ENCODE assay signal across 8 cellular contexts in genomic region chr12:6285063-6285477, GRCh38. TPM values are rescaled to one million over a fixed set of nuclear protein-coding genes. Genes with fewer than 3 reads are reported as not detected.
DNase-seq lines count a peak whose midpoint lies in the region; ATAC-seq and TF ChIP-seq lines count a peak whose summit lies in the region.

No MANE protein-coding gene starts in this region.

- no peak overlapping the region for H3K27ac Mint-ChIP-seq in naive thymus-derived CD8-positive, alpha-beta T cell

- H3K9me3 Mint-ChIP-seq in naive thymus-derived CD8-positive, alpha-beta T cell: no peaks in the 10 kb centered on the region

- DNase-seq in EL (peak; percentile 77), HL-60 (ENCODE audit: low read depth in 1 of 2, low spot score in 1 of 2) (peak; percentile 35 to 51), NT2/D1 (ENCODE audit: low read depth, low spot score) (peak; percentile 92), epithelial cell of proximal tubule (ENCODE audit: low read depth) (no peak)
- peak; percentile 28 for DNase-seq in activated CD8-positive, alpha-beta memory T cell treated with anti-CD3 and anti-CD28 coated beads, Interleukin-2, amount 50 U/mL, for 24 hours (ENCODE audit: extremely low read depth)
- peak; percentile 41 to 80 (median 63) for DNase-seq in naive thymus-derived CD8-positive, alpha-beta T cell
- peak; percentile 68 for DNase-seq in stimulated activated naive CD8-positive, alpha-beta T cell treated with anti-CD3 and anti-CD28 coated beads, Interleukin-15, Interleukin-2, amounts not matched to agents 100 U/mL and 50 U/mL, for 24 hours

- TF ChIP-seq CTCF in HL-60 (IDR thresholded peaks at IDR 0.05; ENCODE audit: insufficient read depth, low read length) (peak; percentile 82), epithelial cell of proximal tubule (conservative IDR thresholded peaks at IDR 0.05; ENCODE audit: low read depth, low read length) (peak; percentile 94)

- peaks cover 7% of the 10 kb centered on the region; the same call in 1 of the 2 replicates for H3K9me3 ChIP-seq in NT2/D1 (ENCODE audit: insufficient read depth, low read length)

- H3K9ac ChIP-seq in NT2/D1 (ENCODE audit: insufficient read length, low read depth): no peak overlapping the region

- H3K4me3 Mint-ChIP-seq in naive thymus-derived CD8-positive, alpha-beta T cell: no peak overlapping the region

- ATAC-seq in naive thymus-derived CD8-positive, alpha-beta T cell: peak; percentile 77 to 96
- ATAC-seq in stimulated activated naive CD8-positive, alpha-beta T cell treated with anti-CD3 and anti-CD28 coated beads, Interleukin-15, Interleukin-2, amounts not matched to agents 100 U/mL and 50 U/mL, for 24 hours: peak; percentile 75
- no peak for ATAC-seq in HG03460 (IDR thresholded peaks at IDR 0.05; ENCODE audit: unreplicated experiment)

- no peak overlapping the region for H3K27ac ChIP-seq in HL-60 (replicated peaks)

- H3K4me3 ChIP-seq in HL-60 (replicated peaks; ENCODE audit: insufficient read depth, low read length): no peak overlapping the region
- no peak overlapping the region for H3K4me3 ChIP-seq in NT2/D1 (ENCODE audit: insufficient read length, low read depth)
- no peak overlapping the region for H3K4me3 ChIP-seq in epithelial cell of proximal tubule (ENCODE audit: low read depth, low read length)

- POLR2A ChIA-PET in naive thymus-derived CD8-positive, alpha-beta T cell (lab: Charles Lee): interaction anchor here (1.8 kb wide), 1 partner anchor 297 kb away, joined by 4 read pairs; no protein-coding TSS in a partner anchor

- peaks cover 21% of the 10 kb centered on the region for H3K4me1 ChIP-seq in NT2/D1 (ENCODE audit: insufficient read depth, insufficient read length)

- H3K36me3 ChIP-seq in NT2/D1 (ENCODE audit: insufficient read depth, insufficient read length, low read length): no peaks in the 10 kb centered on the region

- H3K36me3 Mint-ChIP-seq in naive thymus-derived CD8-positive, alpha-beta T cell: no peaks in the 10 kb centered on the region

- H3K4me1 Mint-ChIP-seq in naive thymus-derived CD8-positive, alpha-beta T cell: peaks cover 0 to 4% (median 3%) of the 10 kb centered on the region in 4 donors

- peaks cover 4 to 29% (median 12%) of the 10 kb centered on the region in 5 donors for H3K27me3 Mint-ChIP-seq in naive thymus-derived CD8-positive, alpha-beta T cell

- H3K27me3 ChIP-seq in HL-60 (ENCODE audit: insufficient read depth, poor library complexity, severe bottlenecking) (no peaks in the 10 kb centered on the region), NT2/D1 (ENCODE audit: insufficient read depth, insufficient read length) (no peaks in the 10 kb centered on the region)

RNA-seq across cellular contexts. Expression of gene PLEKHG6, which starts 25.4 kb away (rescaled TPM):
- 3.5 and 9.6 TPM in 2 replicates for total RNA-seq in epithelial cell of proximal tubule
- total RNA-seq in naive thymus-derived CD8-positive, alpha-beta T cell: not detected
- under 1 TPM; 0.14 to 0.17 (median 0.15) TPM for polyA plus RNA-seq in naive thymus-derived CD8-positive, alpha-beta T cell

RNA-seq across cellular contexts. Expression of gene TNFRSF1A, which starts 56.8 kb away (rescaled TPM):
- total RNA-seq in epithelial cell of proximal tubule: 163 and 186 TPM in 2 replicates
- total RNA-seq in naive thymus-derived CD8-positive, alpha-beta T cell: 10 to 100 TPM; 91.7 to 97.6 TPM
- polyA plus RNA-seq in naive thymus-derived CD8-positive, alpha-beta T cell: 10 to 100 TPM; 19.5 to 43.7 (median 31.1) TPM
